Comparison of ENCODE assay signal across 12 cellular contexts in the genomic region with DNA sequence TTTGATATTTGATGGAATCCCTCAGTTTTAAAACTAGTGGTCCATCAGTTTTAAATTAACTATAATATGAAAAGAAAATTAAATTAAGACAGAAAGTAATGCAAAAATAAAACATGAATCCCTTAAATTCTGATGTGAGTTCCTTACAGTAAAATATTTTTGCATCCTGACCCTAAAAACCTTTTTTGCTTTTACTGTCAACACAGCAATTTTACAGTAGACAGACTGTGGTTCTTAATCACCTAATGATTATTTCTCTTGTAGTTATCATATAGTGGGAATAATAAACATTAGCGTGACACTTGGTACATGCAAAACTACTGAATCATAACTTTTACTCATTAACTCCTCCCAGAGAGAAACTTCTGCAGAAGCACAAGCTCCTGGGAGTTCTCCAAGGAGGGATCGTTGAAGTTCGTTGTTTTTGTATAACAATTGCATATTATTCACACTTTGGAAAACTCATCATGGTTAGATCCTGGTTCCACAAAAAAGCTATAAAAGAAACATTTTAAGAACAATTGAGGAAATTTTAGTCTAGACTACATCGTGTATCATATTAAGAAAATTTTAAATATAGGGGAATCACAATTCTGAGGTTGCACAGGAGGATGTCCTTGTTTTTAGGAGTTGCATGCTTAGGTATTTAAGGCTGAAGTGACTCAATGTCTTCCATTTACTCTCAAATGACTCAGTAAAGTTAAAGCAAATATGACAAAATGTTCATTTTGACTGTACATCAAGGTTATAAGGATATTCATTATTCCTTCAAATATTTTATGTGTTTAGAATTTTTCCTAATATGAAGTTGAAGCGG.
A peak's percentile ranks its signal among the peaks of the same experiment; 100 is the strongest.
DNase-seq lines count a peak whose midpoint lies in the region; ATAC-seq and TF ChIP-seq lines count a peak whose summit lies in the region.
"Had no signal": no experiment of that assay in that cellular context is flagged by ENCODE, and none has a peak within 500 bp of the region (broad histone marks: within the 10 kb centered on the region; RNA-seq: fewer than 3 reads in every experiment).

No MANE protein-coding gene starts in this region.

- peak overlapping the region; percentile 12 to 71 for H3K27ac Mint-ChIP-seq in activated naive CD4-positive, alpha-beta T cell treated with anti-CD3 and anti-CD28 coated beads, Interleukin-2, amount 50 U/mL, for 72 hours
- no peak overlapping the region for H3K27ac Mint-ChIP-seq in activated naive CD4-positive, alpha-beta T cell treated with anti-CD3 and anti-CD28 coated beads, Interleukin-2, amount 10 ng/mL, durations not matched to agents 7 days and 5 days
- peak overlapping the region; percentile 85 for H3K27ac Mint-ChIP-seq in activated T-helper 17 cell treated with anti-CD3 and anti-CD28 coated beads, Interleukin-2, amount 50 U/mL, for 72 hours

- H3K36me3 ChIP-seq in stomach, result peaks cover 0 to 11% (median 4%) of the 10 kb centered on the region in 4 donors
- peaks cover 85% of the 10 kb centered on the region for H3K36me3 ChIP-seq in effector memory CD4-positive, alpha-beta T cell (ENCODE audit: control insufficient read depth, insufficient read depth, low read length)

- H3K27me3 Mint-ChIP-seq in activated naive CD4-positive, alpha-beta T cell treated with anti-CD3 and anti-CD28 coated beads, Interleukin-2, amount 10 ng/mL, durations not matched to agents 7 days and 5 days, result no peaks in the 10 kb centered on the region
- H3K27me3 Mint-ChIP-seq in activated T-helper 17 cell treated with anti-CD3 and anti-CD28 coated beads, Interleukin-2, amount 50 U/mL, for 72 hours, result no peaks in the 10 kb centered on the region

- H3K4me1 ChIP-seq in stomach, result peaks cover 0 to 47% (median 19%) of the 10 kb centered on the region in 4 donors
- H3K4me1 ChIP-seq in effector memory CD4-positive, alpha-beta T cell (ENCODE audit: control insufficient read depth, insufficient read depth, low read length, poor library complexity, severe bottlenecking), result no peaks in the 10 kb centered on the region

- no peak for ATAC-seq in activated naive CD4-positive, alpha-beta T cell treated with anti-CD3 and anti-CD28 coated beads, Interleukin-2, amount 50 U/mL, for 72 hours
- no peak for ATAC-seq in activated T-helper 17 cell treated with anti-CD3 and anti-CD28 coated beads, Interleukin-2, amount 50 U/mL, for 72 hours (replicated peaks)
- ATAC-seq in GM18498 (IDR thresholded peaks at IDR 0.05; ENCODE audit: unreplicated experiment), result no peak

- H3K4me3 ChIP-seq in stomach, result no peak overlapping the region
- H3K4me3 ChIP-seq in effector memory CD4-positive, alpha-beta T cell (ENCODE audit: insufficient read depth, low read depth, low read length, poor library complexity, severe bottlenecking), result no peak overlapping the region

- H3K4me3 Mint-ChIP-seq in activated naive CD4-positive, alpha-beta T cell treated with anti-CD3 and anti-CD28 coated beads, Interleukin-2, amount 10 ng/mL, durations not matched to agents 7 days and 5 days, result no peak overlapping the region
- H3K4me3 Mint-ChIP-seq in activated T-helper 17 cell treated with anti-CD3 and anti-CD28 coated beads, Interleukin-2, amount 50 U/mL, for 72 hours, result no peak overlapping the region

- CTCF ChIA-PET in activated naive CD4-positive, alpha-beta T cell treated with anti-CD3 and anti-CD28 coated beads, Interleukin-2, amount 10 ng/mL, durations not matched to agents 7 days and 5 days (lab: Charles Lee), result interaction anchor here (0.9 to 2.8 kb wide), 2 partner anchors 29 to 371 kb away, joined by 3 to 8 read pairs; no protein-coding TSS in a partner anchor

- no peaks in the 10 kb centered on the region for H3K27me3 ChIP-seq in stomach
- no peaks in the 10 kb centered on the region for H3K27me3 ChIP-seq in effector memory CD4-positive, alpha-beta T cell (replicated peaks; ENCODE audit: control insufficient read depth, insufficient read depth, low read length, poor library complexity, severe bottlenecking)

- TF ChIP-seq EP300 in stomach (IDR thresholded peaks at IDR 0.05), result no peak

- H3K36me3 Mint-ChIP-seq in activated naive CD4-positive, alpha-beta T cell treated with anti-CD3 and anti-CD28 coated beads, Interleukin-2, amount 50 U/mL, for 72 hours, result peaks cover 15 to 31% of the 10 kb centered on the region in 2 donors
- peaks cover 78% of the 10 kb centered on the region for H3K36me3 Mint-ChIP-seq in activated naive CD4-positive, alpha-beta T cell treated with anti-CD3 and anti-CD28 coated beads, Interleukin-2, amount 10 ng/mL, durations not matched to agents 7 days and 5 days
- peaks cover 98% of the 10 kb centered on the region for H3K36me3 Mint-ChIP-seq in activated T-helper 17 cell treated with anti-CD3 and anti-CD28 coated beads, Interleukin-2, amount 50 U/mL, for 72 hours (ENCODE audit: low read depth)

- DNase-seq in activated naive CD4-positive, alpha-beta T cell treated with anti-CD3 and anti-CD28 coated beads, Interleukin-2, amount 50 U/mL, for 72 hours (ENCODE audit: low spot score in 2 of 2), result no peak
- no peak for DNase-seq in activated naive CD4-positive, alpha-beta T cell treated with anti-CD3 and anti-CD28 coated beads, Interleukin-2, amount 10 ng/mL, durations not matched to agents 7 days and 5 days
- peak; percentile 20 for DNase-seq in glomerular visceral epithelial cell (ENCODE audit: extremely low spot score)
- DNase-seq in stomach, result no peak
- DNase-seq in activated CD4-positive, alpha-beta T cell treated with anti-CD3 and anti-CD28 coated beads, Interleukin-2, amount 50 U/mL, for 4 hours, result no peak
- DNase-seq in effector memory CD4-positive, alpha-beta T cell, result no peak
- DNase-seq: DMS 273 treated with DMSO at 0.1 percent for 48 hours, MM.1S, NCI-H774, occipital lobe had no signal

- peak overlapping the region in 3 of 5 donors; percentile 66 to 78 (median 69) for H3K27ac ChIP-seq in stomach
- H3K27ac ChIP-seq in effector memory CD4-positive, alpha-beta T cell (ENCODE audit: insufficient read depth, low read length, poor library complexity, severe bottlenecking), result no peak overlapping the region

- intact Hi-C loops in stomach (cut with DNase I; ENCODE audit: low total_unique reads), result no loop called here

- H3K9me3 ChIP-seq in stomach, result no peaks in the 10 kb centered on the region
- no peaks in the 10 kb centered on the region for H3K9me3 ChIP-seq in effector memory CD4-positive, alpha-beta T cell (ENCODE audit: control insufficient read depth, low read length)

- TF ChIP-seq POLR2A in stomach (IDR thresholded peaks at IDR 0.05), result no peak

- WGBS in stomach, 5 donors, result 64 to 82% (median 71%) methylated on average over 5 of the region's 5 CpGs

- no peaks in the 10 kb centered on the region for H3K4me1 Mint-ChIP-seq in activated naive CD4-positive, alpha-beta T cell treated with anti-CD3 and anti-CD28 coated beads, Interleukin-2, amount 10 ng/mL, durations not matched to agents 7 days and 5 days
- H3K4me1 Mint-ChIP-seq in activated T-helper 17 cell treated with anti-CD3 and anti-CD28 coated beads, Interleukin-2, amount 50 U/mL, for 72 hours, result peaks cover 7% of the 10 kb centered on the region

- TF ChIP-seq CTCF in stomach (IDR thresholded peaks at IDR 0.05), result no peak

- no peaks in the 10 kb centered on the region for H3K9me3 Mint-ChIP-seq in activated naive CD4-positive, alpha-beta T cell treated with anti-CD3 and anti-CD28 coated beads, Interleukin-2, amount 50 U/mL, for 72 hours
- H3K9me3 Mint-ChIP-seq in activated naive CD4-positive, alpha-beta T cell treated with anti-CD3 and anti-CD28 coated beads, Interleukin-2, amount 10 ng/mL, durations not matched to agents 7 days and 5 days, result no peaks in the 10 kb centered on the region
- no peaks in the 10 kb centered on the region for H3K9me3 Mint-ChIP-seq in activated T-helper 17 cell treated with anti-CD3 and anti-CD28 coated beads, Interleukin-2, amount 50 U/mL, for 72 hours
